Comparison of ENCODE assay signal across 2 cellular contexts in the genomic region with DNA sequence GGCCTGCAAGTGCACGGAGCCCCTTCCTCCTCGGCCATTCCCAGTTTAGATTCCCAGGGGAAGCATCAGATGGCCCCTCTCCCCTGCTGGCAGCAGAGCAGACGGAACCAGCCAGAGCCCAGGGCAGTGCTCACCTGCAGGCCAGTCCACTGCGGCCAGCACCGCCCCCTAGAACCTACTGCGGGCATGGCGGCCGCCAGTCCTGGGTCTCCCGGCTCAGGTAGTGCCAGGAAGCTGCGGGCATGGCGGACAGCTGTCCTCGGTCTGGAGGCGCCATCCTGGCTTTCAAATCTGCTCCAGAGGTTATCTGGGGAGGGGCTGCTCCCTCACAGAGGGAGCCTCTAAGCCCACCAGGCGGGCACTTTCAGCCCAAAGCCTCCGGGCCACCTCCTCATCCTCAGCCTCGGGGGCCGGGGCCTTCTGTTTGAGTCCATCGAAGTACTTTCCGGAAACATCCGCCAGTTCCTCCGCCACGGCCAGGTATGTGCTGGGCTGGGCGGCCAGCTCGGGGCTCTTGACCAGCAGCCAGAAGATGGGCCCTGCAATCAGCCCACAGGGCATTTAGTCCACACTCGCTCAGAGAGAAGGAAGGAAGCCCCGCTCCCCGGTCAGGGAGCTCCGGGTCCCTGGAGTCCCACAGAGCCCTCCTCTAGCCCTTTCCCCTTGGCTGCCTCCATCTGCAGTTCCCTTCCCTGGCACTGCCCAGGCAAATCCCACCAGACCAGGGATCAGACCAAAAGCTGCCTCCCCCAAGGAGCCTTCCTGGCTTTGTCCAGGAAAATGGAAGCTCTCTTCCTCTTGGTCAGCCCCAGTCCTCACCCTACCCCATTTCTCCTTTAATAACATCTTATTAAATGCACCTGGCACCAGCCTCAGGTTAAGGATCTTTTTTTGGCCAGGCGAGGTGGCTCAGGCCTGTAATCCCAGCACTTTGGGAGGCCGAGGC.
TF ChIP-seq lines count a peak whose summit lies in the region.

No MANE protein-coding gene starts in this region.

TF ChIP-seq in A549, 52 proteins besides CTCF, POLR2A, EP300 and RAD21:
- TF ChIP-seq ELK1 (IDR thresholded peaks at IDR 0.05; ENCODE audit: low read depth, low read length) = no peak
- peak; percentile 63 for TF ChIP-seq ZFP36 (IDR thresholded peaks at IDR 0.05; ENCODE audit: borderline replicate concordance, partially characterized antibody)

TF ChIP-seq in K562, 482 proteins besides CTCF, POLR2A, EP300 and RAD21:
- TF ChIP-seq POLR2G (IDR thresholded peaks at IDR 0.05; ENCODE audit: low read depth, low read length) (peak; percentile 83), COPS2 (conservative IDR thresholded peaks at IDR 0.05) (no peak), ZFP36 (IDR thresholded peaks at IDR 0.05; ENCODE audit: low read depth, low read length, partially characterized antibody) (peak; percentile 82), RBM22 (IDR thresholded peaks at IDR 0.05; ENCODE audit: low read depth, low read length, poor library complexity, severe bottlenecking) (peak; percentile 95), ZBTB33 (CRISPR knock-in tag; IDR thresholded peaks at IDR 0.05) (0 out of 2 replicates have a peak, but pooled peaks have one; percentile 14), KLF10 (CRISPR knock-in tag; IDR thresholded peaks at IDR 0.05) (no peak), RBFOX2 (IDR thresholded peaks at IDR 0.05; ENCODE audit: low read depth, low read length) (peak; percentile 61), SUPT5H (IDR thresholded peaks at IDR 0.05) (peak; percentile 41), BRD9 (IDR thresholded peaks at IDR 0.05; ENCODE audit: low read depth, partially characterized antibody) (no peak), SIRT6 (IDR thresholded peaks at IDR 0.05; ENCODE audit: low read depth, low read length) (peak; percentile 31)
